ENCODE assay signal across 20 cellular contexts in the genomic region with DNA sequence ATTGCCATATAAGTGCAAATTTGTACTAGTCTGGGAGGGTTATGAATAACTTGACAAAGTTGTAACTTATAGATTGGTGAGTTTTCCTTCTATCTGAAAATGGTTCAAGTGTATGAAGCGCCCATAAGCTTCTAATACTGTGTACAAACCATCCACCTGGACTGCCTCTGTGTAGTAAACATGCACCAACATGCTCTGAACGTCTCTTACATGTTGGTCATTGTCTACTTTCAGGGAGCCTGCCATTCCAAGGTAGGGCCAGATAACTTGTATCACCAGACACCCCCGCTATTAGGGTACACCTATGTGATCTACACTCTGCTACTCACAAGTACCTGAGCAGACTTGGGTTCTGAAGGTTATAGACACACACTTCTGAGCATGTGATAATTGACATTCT.
DNase-seq lines count a peak whose midpoint lies in the region; ATAC-seq, FAIRE-seq and TF ChIP-seq lines count a peak whose summit lies in the region.
"Had no signal": no experiment of that assay in that cellular context is flagged by ENCODE, and none has a peak within 500 bp of the region (broad histone marks: within the 10 kb centered on the region; RNA-seq: fewer than 3 reads in every experiment).

No MANE protein-coding gene starts in this region.

- no peaks in the 10 kb centered on the region for H3K9me1 ChIP-seq in keratinocyte (ENCODE audit: control insufficient read depth, extremely low read depth, insufficient read depth, low read length)

- in situ Hi-C loops in mammary epithelial cell (cut with MboI; ENCODE audit: low sequenced_read_pairs in 2 of 2) = no loop called here

- ATAC-seq in GM21526 (IDR thresholded peaks at IDR 0.05; ENCODE audit: low FRiP score, unreplicated experiment) (no peak), GM18867 (IDR thresholded peaks at IDR 0.05; ENCODE audit: unreplicated experiment) (no peak)
- ATAC-seq: A549; CD8-positive, alpha-beta T cell had no signal

- BruUV-seq in mammary epithelial cell (replicated peaks; lab: Mats Ljungman, UMichigan) = no TSS peak

- H4K20me1 ChIP-seq in mammary epithelial cell (ENCODE audit: insufficient read depth, low read length) (no peaks in the 10 kb centered on the region), keratinocyte (ENCODE audit: control insufficient read depth, extremely low read depth, insufficient read depth, low read length) (no peaks in the 10 kb centered on the region)
- H4K20me1 ChIP-seq: BLaER1 treated with 17β-estradiol and CSF1 and Interleukin-3, amounts not matched to agents 10 nM and 100 nM had no signal

- H3K9ac ChIP-seq in mammary epithelial cell (ENCODE audit: insufficient read depth, low read length) (no peak overlapping the region), keratinocyte (ENCODE audit: control insufficient read depth, extremely low read depth, insufficient read depth, low read length) (no peak overlapping the region)
- H3K9ac ChIP-seq: BLaER1 treated with 17β-estradiol and CSF1 and Interleukin-3, amounts not matched to agents 10 nM and 100 nM had no signal

- no peak for TF ChIP-seq POLR2A in breast epithelium (IDR thresholded peaks at IDR 0.05)

- H3K27me3 ChIP-seq in mammary epithelial cell (ENCODE audit: insufficient read depth, low read length) (no peaks in the 10 kb centered on the region), breast epithelium (no peaks in the 10 kb centered on the region), keratinocyte (ENCODE audit: control insufficient read depth, extremely low read depth, insufficient read depth, low read length) (no peaks in the 10 kb centered on the region)
- H3K27me3 ChIP-seq: BLaER1 treated with 17β-estradiol and CSF1 and Interleukin-3, amounts not matched to agents 10 nM and 100 nM had no signal

- WGBS in mammary epithelial cell (ENCODE audit: low coverage, missing lambda C conversion rate) = 27% methylated on average over 3 of the region's 3 CpGs

- no peaks in the 10 kb centered on the region for H3K4me1 ChIP-seq in mammary epithelial cell (ENCODE audit: insufficient read depth, low read length)
- H3K4me1 ChIP-seq in breast epithelium = no peaks in the 10 kb centered on the region
- peaks cover 5% of the 10 kb centered on the region for H3K4me1 ChIP-seq in keratinocyte (ENCODE audit: control insufficient read depth, extremely low read depth, insufficient read depth, low read length)
- H3K4me1 ChIP-seq: A549; BLaER1 treated with 17β-estradiol and CSF1 and Interleukin-3, amounts not matched to agents 10 nM and 100 nM; Caco-2 had no signal

- FAIRE-seq in keratinocyte (lab: Jason Lieb, UNC) = no peak
- FAIRE-seq: A549, D721Med, G401.6, GM12891 had no signal

- no peaks in the 10 kb centered on the region for H3K79me2 ChIP-seq in mammary epithelial cell (ENCODE audit: insufficient read depth, low read length)
- no peaks in the 10 kb centered on the region for H3K79me2 ChIP-seq in keratinocyte (ENCODE audit: control insufficient read depth, insufficient read depth, low read length)

- intact Hi-C loops in mammary epithelial cell (cut with micrococcal nuclease) = no loop called here
- intact Hi-C loops in breast epithelium (cut with DNase I; ENCODE audit: low total_unique reads) = no loop called here

- H3K27ac ChIP-seq in mammary epithelial cell (ENCODE audit: insufficient read depth, low read depth, low read length) (no peak overlapping the region), breast epithelium (no peak overlapping the region), epithelial cell of prostate (no peak overlapping the region), keratinocyte (ENCODE audit: control insufficient read depth, insufficient read depth, low read length) (no peak overlapping the region)
- H3K27ac ChIP-seq: 22Rv1; A549; BLaER1 treated with 17β-estradiol and CSF1 and Interleukin-3, amounts not matched to agents 10 nM and 100 nM; C4-2B had no signal

- DNase-seq in mammary epithelial cell (peak; percentile 21), breast epithelium (ENCODE audit: low spot score in 2 of 2) (no peak), epithelial cell of prostate (ENCODE audit: low read depth, low spot score) (peak; percentile 2), keratinocyte (ENCODE audit: low read depth, low spot score) (peak; percentile 32)
- DNase-seq: AML-193; Caco-2; Calu3; CD4-positive, alpha-beta T cell; CD8-positive, alpha-beta T cell; DMS79 treated with DMSO at 0.1 percent for 48 hours; GF-D8 had no signal

- H3K4me2 ChIP-seq in mammary epithelial cell (ENCODE audit: insufficient read depth, low read depth, low read length) = no peak overlapping the region
- peak overlapping the region; percentile 16 for H3K4me2 ChIP-seq in keratinocyte (ENCODE audit: control insufficient read depth, extremely low read depth, insufficient read depth, low read depth, low read length)
- H3K4me2 ChIP-seq: A549; BLaER1 treated with 17β-estradiol and CSF1 and Interleukin-3, amounts not matched to agents 10 nM and 100 nM had no signal

- H2AFZ ChIP-seq in mammary epithelial cell (ENCODE audit: low read depth, low read length) (no peak overlapping the region), keratinocyte (ENCODE audit: control insufficient read depth, low read length) (peak overlapping the region; percentile 43)

- no peak overlapping the region for H3K4me3 ChIP-seq in mammary epithelial cell (replicated peaks in 1 of 3; ENCODE audit: insufficient read depth in 1 of 3, low read depth in 2 of 3, low read length in 3 of 3)
- no peak overlapping the region for H3K4me3 ChIP-seq in breast epithelium
- no peak overlapping the region for H3K4me3 ChIP-seq in keratinocyte (ENCODE audit: control insufficient read depth in 2 of 3, extremely low read depth in 1 of 3, insufficient read depth in 2 of 3, low read depth in 1 of 3, low read length in 3 of 3)
- H3K4me3 ChIP-seq: A549; BLaER1 treated with 17β-estradiol and CSF1 and Interleukin-3, amounts not matched to agents 10 nM and 100 nM had no signal

- H3K9me3 ChIP-seq in mammary epithelial cell (replicated peaks; ENCODE audit: insufficient read depth, low read length) (no peaks in the 10 kb centered on the region), breast epithelium (no peaks in the 10 kb centered on the region), keratinocyte (ENCODE audit: control insufficient read depth, low read depth, low read length) (no peaks in the 10 kb centered on the region)
- H3K9me3 ChIP-seq: A549; BLaER1 treated with 17β-estradiol and CSF1 and Interleukin-3, amounts not matched to agents 10 nM and 100 nM; Caco-2 had no signal

- dilution Hi-C loops in mammary epithelial cell (cut with HindIII; ENCODE audit: low sequenced_read_pairs) = no loop called here
- dilution Hi-C loops in keratinocyte (cut with MboI; ENCODE audit: extremely low pct_ligation_motif_present, low sequenced_read_pairs) = no loop called here

- TF ChIP-seq CTCF in mammary epithelial cell (conservative IDR thresholded peaks at IDR 0.05 in 1 of 2, IDR thresholded peaks at IDR 0.05 in 1 of 2; ENCODE audit: extremely low read depth in 1 of 2, insufficient read depth in 1 of 2, low read depth in 1 of 2, low read length in 2 of 2) (no peak), breast epithelium (IDR thresholded peaks at IDR 0.05) (no peak), keratinocyte (optimal IDR thresholded peaks at IDR 0.05 in 1 of 3, IDR thresholded peaks at IDR 0.05 in 1 of 3, conservative IDR thresholded peaks at IDR 0.05 in 1 of 3; ENCODE audit: extremely low read depth in 1 of 3, insufficient read depth in 2 of 3, low read length in 3 of 3) (no peak)

- no peaks in the 10 kb centered on the region for H3K36me3 ChIP-seq in mammary epithelial cell (ENCODE audit: insufficient read depth, low read length)
- no peaks in the 10 kb centered on the region for H3K36me3 ChIP-seq in breast epithelium
- H3K36me3 ChIP-seq in keratinocyte (ENCODE audit: control insufficient read depth in 2 of 2, extremely low read depth in 1 of 2, insufficient read depth in 2 of 2, low read length in 2 of 2) = no peaks in the 10 kb centered on the region
- H3K36me3 ChIP-seq: BLaER1 treated with 17β-estradiol and CSF1 and Interleukin-3, amounts not matched to agents 10 nM and 100 nM had no signal

- CTCF ChIA-PET in mammary epithelial cell (lab: Charles Lee; ENCODE audit: low non-redundant PET) = no interaction called here

Comparison
In these comparisons a context has a peak if more than half of its experiments do, and no peak if none do; other contexts are left out.
1. DNase-seq: peak in mammary epithelial cell (single experiment), epithelial cell of prostate (single experiment) and keratinocyte (single experiment); none in breast epithelium (0 of 2).